23 cellular contexts compared by ENCODE assay signal in the genomic region with DNA sequence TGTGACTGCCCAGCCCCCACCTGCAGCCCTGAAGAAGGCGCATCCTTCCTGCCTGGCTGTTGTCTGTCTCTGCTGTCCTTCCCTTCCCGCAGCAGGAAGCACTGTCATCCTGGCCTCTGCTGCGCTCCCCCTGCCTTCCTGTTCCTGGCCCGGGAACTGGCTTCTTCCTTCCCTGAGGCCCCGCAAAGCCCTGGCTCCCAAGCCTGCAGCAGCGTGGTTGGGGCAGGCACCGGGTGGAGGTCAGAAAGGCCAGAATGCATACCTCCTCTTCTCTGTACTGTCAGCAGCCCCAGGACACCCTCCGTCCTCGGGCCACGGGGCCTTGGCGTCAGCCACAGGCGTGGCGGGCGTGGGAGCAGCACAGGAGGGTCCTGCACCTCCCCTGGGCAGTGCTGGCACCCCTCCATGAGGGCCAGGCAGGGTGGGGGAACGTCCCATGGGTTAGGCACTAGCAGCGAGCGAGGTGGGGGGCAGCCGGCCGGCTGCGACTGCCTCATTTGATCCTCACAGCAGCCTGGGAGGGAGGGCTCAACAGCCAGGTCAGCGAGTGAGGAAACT. TPM values are rescaled to one million over a fixed set of nuclear protein-coding genes. Genes with fewer than 3 reads are reported as not detected.
DNase-seq lines count a peak whose midpoint lies in the region; ATAC-seq and TF ChIP-seq lines count a peak whose summit lies in the region.
"Had no signal": no experiment of that assay in that cellular context is flagged by ENCODE, and none has a peak within 500 bp of the region (broad histone marks: within the 10 kb centered on the region; RNA-seq: fewer than 3 reads in every experiment).

No MANE protein-coding gene starts in this region.

- no peak for TF ChIP-seq EP300 in transverse colon (IDR thresholded peaks at IDR 0.05; ENCODE audit: low read depth)

- no peak for TF ChIP-seq POLR2A in transverse colon (IDR thresholded peaks at IDR 0.05)

- intact Hi-C loops in left lung (cut with DNase I), result no loop called here
- intact Hi-C loops in transverse colon (cut with DNase I; ENCODE audit: low total_unique reads), result no loop called here

- 59% methylated on average over 17 of the region's 21 CpGs; no CpG with 5 or more reads in 1 of the 2 donors for WGBS in transverse colon (ENCODE audit: low coverage in 1 of 2), 2 donors

- peak; percentile 53 for DNase-seq in activated effector memory CD4-positive, alpha-beta T cell treated with anti-CD3 and anti-CD28 coated beads, Interleukin-2, amount 50 U/mL, for 16 hours
- no peak for DNase-seq in activated effector memory CD4-positive, alpha-beta T cell treated with Interleukin-2 at 50 U/mL for 16 hours
- DNase-seq in coronary artery (ENCODE audit: low spot score) (peak; percentile 70), left lung (peak; percentile 31 to 78), transverse colon (peak; percentile 6), T-helper 9 cell (no peak), RWPE1 (ENCODE audit: low spot score) (no peak), mesenteric fat pad (ENCODE audit: low spot score) (no peak)
- DNase-seq: activated CD4-positive, CD25-positive, alpha-beta regulatory T cell treated with anti-CD3 and anti-CD28 coated beads, Interleukin-2, amount 50 U/mL, for 72 hours; activated naive CD4-positive, alpha-beta T cell; foreskin fibroblast; Karpas-422; NCI-H1092 treated with DMSO at 0.1 percent for 48 hours; NCI-H2107; NCI-H526 treated with DMSO at 0.1 percent for 48 hours; stimulated activated CD8-positive, alpha-beta memory T cell treated with anti-CD3 and anti-CD28 coated beads, Interleukin-4, amount 100 ng/mL, for 48 hours had no signal

- TF ChIP-seq CTCF in coronary artery (IDR thresholded peaks at IDR 0.05), result no peak
- no peak for TF ChIP-seq CTCF in left lung (IDR thresholded peaks at IDR 0.05)
- no peak for TF ChIP-seq CTCF in transverse colon (IDR thresholded peaks at IDR 0.05)
- TF ChIP-seq CTCF in RWPE1 (conservative IDR thresholded peaks at IDR 0.05; ENCODE audit: low read depth), result no peak

- no peaks in the 10 kb centered on the region for H3K9me3 ChIP-seq in left lung
- no peaks in the 10 kb centered on the region for H3K9me3 ChIP-seq in transverse colon
- H3K9me3 ChIP-seq: pancreas, SJSA1 had no signal

- H3K27me3 ChIP-seq in left lung (peaks cover 0 to 14% of the 10 kb centered on the region in 2 donors), transverse colon (no peaks in the 10 kb centered on the region)
- H3K27me3 ChIP-seq: pancreas had no signal

- no peaks in the 10 kb centered on the region for H3K4me1 ChIP-seq in left lung
- H3K4me1 ChIP-seq in transverse colon, result no peaks in the 10 kb centered on the region
- H3K4me1 ChIP-seq: pancreas, SJSA1 had no signal

- in situ Hi-C loops in transverse colon (cut with MboI; ENCODE audit: low pct_ligation_motif_present in 1 of 4, low pct_unique_long_range_greater_than_20kb in 1 of 4, low sequenced_read_pairs in 3 of 4), result no loop called here

- H3K36me3 ChIP-seq in left lung (no peaks in the 10 kb centered on the region), transverse colon (no peaks in the 10 kb centered on the region)
- H3K36me3 ChIP-seq: pancreas, SJSA1 had no signal

- peak; percentile 22 for ATAC-seq in left lung
- ATAC-seq: activated CD8-positive, alpha-beta memory T cell treated with anti-CD3 and anti-CD28 coated beads, Interleukin-2, amount 10 ng/mL, durations not matched to agents 7 days and 5 days; pancreas had no signal

- H3K27ac ChIP-seq in coronary artery (no peak overlapping the region), left lung (peak overlapping the region in 1 of 2 donors; percentile 59), transverse colon (no peak overlapping the region), RWPE1 (no peak overlapping the region)
- H3K27ac ChIP-seq: C4-2B, pancreas, SJSA1, skin epidermis had no signal

- no peak overlapping the region for H3K4me3 ChIP-seq in coronary artery
- H3K4me3 ChIP-seq in left lung, result no peak overlapping the region
- no peak overlapping the region for H3K4me3 ChIP-seq in transverse colon
- H3K4me3 ChIP-seq: pancreas, SJSA1, skin epidermis had no signal

- CTCF ChIA-PET in RWPE1 (lab: Yijun Ruan, JAX), result no interaction called here

- POLR2A ChIA-PET in RWPE1 (lab: Yijun Ruan, JAX; ENCODE audit: low non-redundant PET), result no interaction called here

RNA-seq across cellular contexts. Expression of gene FLT4, which starts 9.6 kb away (rescaled TPM):
- total RNA-seq in left lung (10 to 100 TPM; 21.7 to 24.1 TPM), transverse colon (10 to 100 TPM in 1 of 4 donors, 1 to 10 TPM in 3; 1.8 to 16.1 (median 4.0) TPM), mesenteric fat pad (26.8 TPM)
- total RNA-seq: SJSA1 had no signal

RNA-seq across cellular contexts. Expression of gene SCGB3A1, which starts 48.5 kb away (rescaled TPM):
- total RNA-seq in left lung (100 to 1,000 TPM in 1 of 2 donors, 10 to 100 TPM in 1; 88.8 to 104 TPM), transverse colon (not detected), mesenteric fat pad (0.71 TPM)
- total RNA-seq: activated CD8-positive, alpha-beta memory T cell treated with anti-CD3 and anti-CD28 coated beads, Interleukin-2, amount 10 ng/mL, durations not matched to agents 7 days and 5 days; SJSA1; T-helper 2 cell treated with Interferon-gamma antibody and Interleukin-4, amounts not matched to agents 100 ng/mL and 5 ng/mL, for 36 hours; temporal lobe had no signal

Comparison
In these comparisons a context has a peak if more than half of its experiments do, and no peak if none do; other contexts are left out.
1. DNase-seq: peak in activated effector memory CD4-positive, alpha-beta T cell treated with anti-CD3 and anti-CD28 coated beads, Interleukin-2, amount 50 U/mL, for 16 hours (single experiment), coronary artery (single experiment), left lung (2 of 2) and transverse colon (single experiment); none in activated effector memory CD4-positive, alpha-beta T cell treated with Interleukin-2 at 50 U/mL for 16 hours (single experiment), T-helper 9 cell (single experiment), RWPE1 (single experiment) and mesenteric fat pad (single experiment).
2. RNA of gene SCGB3A1, which starts 48.5 kb away (total RNA-seq): 88.8 to 104 TPM in left lung; 0.71 TPM in mesenteric fat pad (single experiment) and not detected in transverse colon; every median in the first group is over 10 times any median in the second.